30 cellular contexts compared by ENCODE assay signal in genomic region chr19:13761423-13761822, GRCh38. TPM values are rescaled to one million over a fixed set of nuclear protein-coding genes. Genes with fewer than 3 reads are reported as not detected.
A peak's percentile ranks its signal among the peaks of the same experiment; 100 is the strongest.
DNase-seq lines count a peak whose midpoint lies in the region; ATAC-seq, FAIRE-seq and TF ChIP-seq lines count a peak whose summit lies in the region.
"Had no signal": no experiment of that assay in that cellular context is flagged by ENCODE, and none has a peak within 500 bp of the region (broad histone marks: within the 10 kb centered on the region; RNA-seq: fewer than 3 reads in every experiment).

No MANE protein-coding gene starts in this region.

- H3K9me3 ChIP-seq in HepG2 (ENCODE audit: low read length), result no peaks in the 10 kb centered on the region
- no peaks in the 10 kb centered on the region for H3K9me3 ChIP-seq in right lobe of liver
- no peaks in the 10 kb centered on the region for H3K9me3 ChIP-seq in OCI-LY7 (ENCODE audit: low read length)
- H3K9me3 ChIP-seq: esophagus muscularis mucosa, heart right ventricle, neutrophil, Peyer's patch, prostate gland had no signal

- H3K79me2 ChIP-seq in HepG2 (ENCODE audit: insufficient read depth, low read length), result peaks cover 7% of the 10 kb centered on the region
- H3K79me2 ChIP-seq in OCI-LY7 (ENCODE audit: insufficient read depth, low read depth, low read length), result no peaks in the 10 kb centered on the region

- no peak overlapping the region for H3K4me3 ChIP-seq in HepG2 (replicated peaks in 1 of 3; ENCODE audit: insufficient read depth in 1 of 3, low read depth in 2 of 3, low read length in 3 of 3)
- H3K4me3 ChIP-seq in right lobe of liver, result no peak overlapping the region
- no peak overlapping the region for H3K4me3 ChIP-seq in OCI-LY7 (ENCODE audit: low read depth, low read length, poor library complexity, severe bottlenecking)
- H3K4me3 ChIP-seq: esophagus muscularis mucosa, heart right ventricle, Peyer's patch, prostate gland had no signal

- TF ChIP-seq POLR2A in HepG2 (IDR thresholded peaks at IDR 0.05; ENCODE audit: insufficient read depth in 1 of 2, low read depth in 2 of 2, low read length in 2 of 2) (no peak), right lobe of liver (IDR thresholded peaks at IDR 0.05) (no peak)

- no peak for TF ChIP-seq RAD21 in HepG2 (CRISPR knock-in tag; IDR thresholded peaks at IDR 0.05)

- intact Hi-C loops in HepG2 (cut with micrococcal nuclease; ENCODE audit: unreplicated experiment) (no loop called here), right lobe of liver (cut with DNase I) (no loop called here), OCI-LY7 (cut with micrococcal nuclease; ENCODE audit: unreplicated experiment) (no loop called here)

- H4K20me1 ChIP-seq in HepG2 (ENCODE audit: insufficient read depth, low read length), result no peaks in the 10 kb centered on the region
- no peaks in the 10 kb centered on the region for H4K20me1 ChIP-seq in OCI-LY7 (ENCODE audit: insufficient read depth, low read length)

- WGBS in HepG2 (ENCODE audit: low lambda C conversion rate), result 83% methylated on average over 8 of the region's 8 CpGs
- WGBS in right lobe of liver (ENCODE audit: insufficient coverage, low coverage, low lambda C conversion rate, missing lambda C conversion rate), result 82% methylated on average over 4 of the region's 8 CpGs

- H2AFZ ChIP-seq in HepG2 (ENCODE audit: low read length) (no peak overlapping the region), OCI-LY7 (ENCODE audit: low read length) (no peak overlapping the region)

- no peak overlapping the region for H3K9ac ChIP-seq in HepG2 (ENCODE audit: insufficient read depth, low read depth, low read length)

- peaks cover 25% of the 10 kb centered on the region for H3K4me1 ChIP-seq in HepG2 (ENCODE audit: insufficient read depth, low read length)
- H3K4me1 ChIP-seq in right lobe of liver, result peaks cover 0 to 9% (median 4%) of the 10 kb centered on the region in 4 donors
- H3K4me1 ChIP-seq in OCI-LY7 (ENCODE audit: insufficient read depth, low read length, poor library complexity, severe bottlenecking), result peaks cover 11% of the 10 kb centered on the region

- POLR2A ChIA-PET in HepG2 (lab: Yijun Ruan, JAX) (interaction anchor here (1.1 to 2.7 kb wide), 2 partner anchors 13 to 30 kb away, joined by 3 to 8 read pairs; a partner anchor contains a TSS), OCI-LY7 (lab: Charles Lee) (interaction anchor here (0.6 kb wide), 1 partner anchor 11 kb away, joined by 3 read pairs; no protein-coding TSS in a partner anchor)

- no peak for TF ChIP-seq EP300 in HepG2 (IDR thresholded peaks at IDR 0.05; ENCODE audit: low read depth in 2 of 2, low read length in 2 of 2)
- no peak for TF ChIP-seq EP300 in HepG2 (CRISPR knock-in tag; IDR thresholded peaks at IDR 0.05; ENCODE audit: borderline replicate concordance)

- H3K27ac ChIP-seq in HepG2 (ENCODE audit: extremely low read length, insufficient read depth, low read length) (no peak overlapping the region), right lobe of liver (no peak overlapping the region), OCI-LY7 (ENCODE audit: low read depth, low read length, poor library complexity, severe bottlenecking) (no peak overlapping the region)
- H3K27ac ChIP-seq: esophagus muscularis mucosa, heart right ventricle, neutrophil, Peyer's patch, prostate gland, WERI-Rb-1 had no signal

- DNase-seq in HepG2 (ENCODE audit: low spot score) (no peak), right lobe of liver (no peak), OCI-LY7 (ENCODE audit: low spot score) (no peak), dermis blood vessel endothelial cell (peak; percentile 12), glutamatergic neuron (no peak), GM10266 (ENCODE audit: extremely low spot score) (no peak), nephron progenitor cell (no peak)
- DNase-seq: activated CD4-positive, alpha-beta T cell treated with anti-CD3 and anti-CD28 coated beads for 48 hours; activated effector memory CD4-positive, alpha-beta T cell treated with Interleukin-2 at 50 U/mL for 16 hours; CD4-positive, alpha-beta T cell; DND-41; foreskin melanocyte; GOT3; heart right ventricle; Kasumi-1; kidney; NCI-H1436; NCI-H345; NCI-H69; Peyer's patch; SHP77 treated with DMSO at 0.1 percent for 48 hours; stimulated activated CD4-positive, alpha-beta T cell treated with anti-CD3 and anti-CD28 coated beads, Interleukin-4, amount 100 ng/mL, for 24 hours; T-helper 9 cell; WERI-Rb-1 had no signal

- H3K36me3 ChIP-seq in HepG2 (replicated peaks in 1 of 2; ENCODE audit: control insufficient read depth in 1 of 2, insufficient read depth in 2 of 2, low read length in 2 of 2), result peaks cover 14 to 25% of the 10 kb centered on the region in 2 experiments
- H3K36me3 ChIP-seq in right lobe of liver, result peaks cover 4 to 40% (median 15%) of the 10 kb centered on the region in 4 donors
- peaks cover 72% of the 10 kb centered on the region for H3K36me3 ChIP-seq in OCI-LY7 (ENCODE audit: insufficient read depth, low read length)

- no peak overlapping the region for H3K4me2 ChIP-seq in HepG2 (ENCODE audit: low read depth, low read length)
- no peak overlapping the region for H3K4me2 ChIP-seq in OCI-LY7 (ENCODE audit: low read length)

- no TSS peak for BruUV-seq in HepG2 (replicated peaks; lab: Mats Ljungman, UMichigan)
- no TSS peak for BruUV-seq in OCI-LY7 (replicated peaks; lab: Mats Ljungman, UMichigan)

- CTCF ChIA-PET in HepG2 (lab: Yijun Ruan, JAX; ENCODE audit: low intra/inter-chr PET ratio, low total read pairs) (no interaction called here), OCI-LY7 (lab: Charles Lee; ENCODE audit: unreplicated experiment) (no interaction called here)

- H3K27me3 ChIP-seq in HepG2 (ENCODE audit: control insufficient read depth in 1 of 2, insufficient read depth in 2 of 2, low read length in 2 of 2) (no peaks in the 10 kb centered on the region), right lobe of liver (no peaks in the 10 kb centered on the region)
- H3K27me3 ChIP-seq: esophagus muscularis mucosa, heart right ventricle, neutrophil, Peyer's patch had no signal

- H3K4me3 Mint-ChIP-seq in glutamatergic neuron (ENCODE audit: unreplicated experiment) (no peak overlapping the region), nephron progenitor cell (no peak overlapping the region)

- no peak for TF ChIP-seq CTCF in HepG2 (CRISPR knock-in tag; IDR thresholded peaks at IDR 0.05)
- peak in 1 of 4 donors; percentile 4 for TF ChIP-seq CTCF in right lobe of liver (IDR thresholded peaks at IDR 0.05)
- 0 out of 2 replicates have a peak, but pooled peaks have one; percentile 17 for TF ChIP-seq CTCF in OCI-LY7 (conservative IDR thresholded peaks at IDR 0.05; ENCODE audit: low read length)
- TF ChIP-seq CTCF in glutamatergic neuron (IDR thresholded peaks at IDR 0.05; ENCODE audit: partially characterized antibody, unreplicated experiment), result no peak
- TF ChIP-seq CTCF in GM10266 (IDR thresholded peaks at IDR 0.05; ENCODE audit: control insufficient read depth, insufficient read depth, low read depth, missing control alignments), result no peak
- no peak for TF ChIP-seq CTCF in nephron progenitor cell (IDR thresholded peaks at IDR 0.05)

- H3K4me1 Mint-ChIP-seq in glutamatergic neuron (ENCODE audit: low read depth, unreplicated experiment) (peaks cover 5% of the 10 kb centered on the region), nephron progenitor cell (peaks cover 8% of the 10 kb centered on the region)

- ATAC-seq in HepG2 (no peak), right lobe of liver (no peak), HG03565 (IDR thresholded peaks at IDR 0.05; ENCODE audit: unreplicated experiment) (no peak)
- ATAC-seq: heart right ventricle had no signal

- H3K27me3 Mint-ChIP-seq in glutamatergic neuron (ENCODE audit: unreplicated experiment) (peaks cover 8% of the 10 kb centered on the region), nephron progenitor cell (ENCODE audit: low read depth, poor library complexity) (peaks cover 2% of the 10 kb centered on the region)
- H3K27me3 Mint-ChIP-seq: activated naive CD8-positive, alpha-beta T cell; CD4-positive, alpha-beta T cell had no signal

- no peak overlapping the region for H3K27ac Mint-ChIP-seq in glutamatergic neuron (ENCODE audit: unreplicated experiment)
- H3K27ac Mint-ChIP-seq in nephron progenitor cell, result no peak overlapping the region
- H3K27ac Mint-ChIP-seq: activated naive CD8-positive, alpha-beta T cell; CD4-positive, alpha-beta T cell had no signal

- H3K36me3 Mint-ChIP-seq in glutamatergic neuron (ENCODE audit: unreplicated experiment), result peaks cover 10% of the 10 kb centered on the region
- peaks cover 56% of the 10 kb centered on the region for H3K36me3 Mint-ChIP-seq in nephron progenitor cell (ENCODE audit: low read depth)
- H3K36me3 Mint-ChIP-seq: activated naive CD8-positive, alpha-beta T cell had no signal

- in situ Hi-C loops in HepG2 (cut with HindIII; ENCODE audit: extremely low pct_ligation_motif_present, low pct_unique_long_range_greater_than_20kb), result loop anchor here (25.0 kb wide), 1 partner anchor 301 kb away; the partner anchor contains the start of genes MISP3 and PALM3

- FAIRE-seq in HepG2 (lab: Jason Lieb, UNC), result no peak
- FAIRE-seq: GM19239, kidney had no signal

- peaks cover 4% of the 10 kb centered on the region for H3K9me3 Mint-ChIP-seq in glutamatergic neuron (ENCODE audit: unreplicated experiment)
- no peaks in the 10 kb centered on the region for H3K9me3 Mint-ChIP-seq in nephron progenitor cell
- H3K9me3 Mint-ChIP-seq: CD4-positive, alpha-beta T cell had no signal

- no peaks in the 10 kb centered on the region for H3K9me2 ChIP-seq in OCI-LY7 (ENCODE audit: insufficient read depth, low read length)

RNA-seq across cellular contexts. Expression of gene MRI1, which starts 2.9 kb away (rescaled TPM):
- total RNA-seq in HepG2 (2016; rRNA removed; fragmentation: Illumina TruSeq; extraction: Trizol) (15.3 and 20.1 TPM in 2 replicates), right lobe of liver (10 to 100 TPM; 14.5 to 30.5 (median 24.1) TPM), OCI-LY7 (2022) (23.4 and 27.1 TPM in 2 replicates), dermis blood vessel endothelial cell (51.8 and 58.0 TPM in 2 replicates), glutamatergic neuron (ENCODE audit: unreplicated experiment) (21.9 TPM)
- total RNA-seq in HepG2 (2016; cell fraction: cytosol; rRNA removed; fragmentation: Illumina TruSeq; extraction: Trizol; ENCODE audit: low read depth), result 2.2 and 3.3 TPM in 2 replicates
- 15.0 and 19.2 TPM in 2 replicates for total RNA-seq in HepG2 (2016; cell fraction: insoluble cytoplasmic fraction; rRNA removed; fragmentation: Illumina TruSeq; extraction: Trizol)
- total RNA-seq in HepG2 (2016; cell fraction: membrane; rRNA removed; fragmentation: Illumina TruSeq; extraction: Trizol), result 5.4 and 5.5 TPM in 2 replicates
- total RNA-seq in HepG2 (2016; cell fraction: nucleus; rRNA removed; fragmentation: Illumina TruSeq; extraction: Trizol), result 16.8 and 19.8 TPM in 2 replicates
- polyA plus RNA-seq in HepG2 (2011; rRNA removed), result 20.6 and 27.7 TPM in 2 replicates
- polyA plus RNA-seq in HepG2 (2011; cell fraction: cytosol; rRNA removed), result 11.3 and 15.1 TPM in 2 replicates
- 130 and 140 TPM in 2 replicates for polyA plus RNA-seq in HepG2 (2011; cell fraction: nucleus; rRNA removed)
- 9.3 and 11.3 TPM in 2 replicates for polyA plus RNA-seq in HepG2 (2012)
- polyA plus RNA-seq in HepG2 (2016; cell fraction: cytosol; fragmentation: Illumina TruSeq; extraction: Trizol; ENCODE audit: low read depth), result 2.0 and 2.1 TPM in 2 replicates
- 14.4 and 15.2 TPM in 2 replicates for polyA plus RNA-seq in HepG2 (2016; cell fraction: insoluble cytoplasmic fraction; fragmentation: Illumina TruSeq; extraction: Trizol; ENCODE audit: low read depth)
- 3.7 TPM in 2 replicates for polyA plus RNA-seq in HepG2 (2016; cell fraction: membrane; fragmentation: Illumina TruSeq; extraction: Trizol; ENCODE audit: low read depth)
- 38.8 and 42.1 TPM in 2 replicates for polyA plus RNA-seq in HepG2 (2016; cell fraction: nucleus; fragmentation: Illumina TruSeq; extraction: Trizol; ENCODE audit: insufficient read depth, low read depth)
- 31.0 and 50.1 TPM in 2 replicates for polyA minus RNA-seq in HepG2 (2011; rRNA and poly(A)+ RNA removed; ENCODE audit: low replicate concordance)
- 12.0 and 12.5 TPM in 2 replicates for polyA minus RNA-seq in HepG2 (2011; cell fraction: cytosol; rRNA and poly(A)+ RNA removed)
- 12.9 and 13.9 TPM in 2 replicates for polyA minus RNA-seq in HepG2 (2011; cell fraction: nucleus; rRNA and poly(A)+ RNA removed)
- total RNA-seq in OCI-LY7 (2014; rRNA removed; shearing (Covaris generic)), result 27.3 and 33.4 TPM in 2 replicates

RNA-seq across cellular contexts. Expression of gene C19orf53, which starts 12.8 kb away (rescaled TPM):
- total RNA-seq in HepG2 (2016; rRNA removed; fragmentation: Illumina TruSeq; extraction: Trizol) (127 and 129 TPM in 2 replicates), right lobe of liver (100 to 1,000 TPM in 2 of 6 experiments, 10 to 100 TPM in 4; 30.6 to 227 (median 32.8) TPM), OCI-LY7 (2022) (80.3 and 90.1 TPM in 2 replicates), dermis blood vessel endothelial cell (34.0 and 59.1 TPM in 2 replicates), glutamatergic neuron (ENCODE audit: unreplicated experiment) (68.3 TPM)
- total RNA-seq in HepG2 (2016; cell fraction: cytosol; rRNA removed; fragmentation: Illumina TruSeq; extraction: Trizol; ENCODE audit: low read depth), result 100 and 107 TPM in 2 replicates
- 120 and 139 TPM in 2 replicates for total RNA-seq in HepG2 (2016; cell fraction: insoluble cytoplasmic fraction; rRNA removed; fragmentation: Illumina TruSeq; extraction: Trizol)
- total RNA-seq in HepG2 (2016; cell fraction: membrane; rRNA removed; fragmentation: Illumina TruSeq; extraction: Trizol), result 129 and 137 TPM in 2 replicates
- total RNA-seq in HepG2 (2016; cell fraction: nucleus; rRNA removed; fragmentation: Illumina TruSeq; extraction: Trizol), result 38.1 and 46.3 TPM in 2 replicates
- polyA plus RNA-seq in HepG2 (2011; rRNA removed), result 130 and 154 TPM in 2 replicates
- polyA plus RNA-seq in HepG2 (2011; cell fraction: cytosol; rRNA removed), result 136 and 140 TPM in 2 replicates
- 41.3 and 46.6 TPM in 2 replicates for polyA plus RNA-seq in HepG2 (2011; cell fraction: nucleus; rRNA removed)
- 81.4 and 137 TPM in 2 replicates for polyA plus RNA-seq in HepG2 (2012)
- 129 and 144 TPM in 2 replicates for polyA plus RNA-seq in HepG2 (2016; cell fraction: cytosol; fragmentation: Illumina TruSeq; extraction: Trizol; ENCODE audit: low read depth)
- 157 and 159 TPM in 2 replicates for polyA plus RNA-seq in HepG2 (2016; cell fraction: insoluble cytoplasmic fraction; fragmentation: Illumina TruSeq; extraction: Trizol; ENCODE audit: low read depth)
- 161 and 164 TPM in 2 replicates for polyA plus RNA-seq in HepG2 (2016; cell fraction: membrane; fragmentation: Illumina TruSeq; extraction: Trizol; ENCODE audit: low read depth)
- 79.1 and 91.5 TPM in 2 replicates for polyA plus RNA-seq in HepG2 (2016; cell fraction: nucleus; fragmentation: Illumina TruSeq; extraction: Trizol; ENCODE audit: insufficient read depth, low read depth)
- 66.1 and 174 TPM in 2 replicates for polyA minus RNA-seq in HepG2 (2011; rRNA and poly(A)+ RNA removed; ENCODE audit: low replicate concordance)
- 29.3 and 33.8 TPM in 2 replicates for polyA minus RNA-seq in HepG2 (2011; cell fraction: cytosol; rRNA and poly(A)+ RNA removed)
- polyA minus RNA-seq in HepG2 (2011; cell fraction: nucleus; rRNA and poly(A)+ RNA removed), result 14.4 and 17.7 TPM in 2 replicates
- total RNA-seq in OCI-LY7 (2014; rRNA removed; shearing (Covaris generic)), result 162 and 177 TPM in 2 replicates

RNA-seq across cellular contexts. Expression of gene ZSWIM4, which starts 33.8 kb away (rescaled TPM):
- total RNA-seq in HepG2 (2016; rRNA removed; fragmentation: Illumina TruSeq; extraction: Trizol) (0.27 and 0.33 TPM in 2 replicates), right lobe of liver (1 to 10 TPM in 5 of 6 experiments, under 1 TPM in 1; 0.98 to 3.7 (median 1.7) TPM), OCI-LY7 (2022) (10.8 and 13.4 TPM in 2 replicates), dermis blood vessel endothelial cell (23.7 and 26.0 TPM in 2 replicates), glutamatergic neuron (ENCODE audit: unreplicated experiment) (46.0 TPM)
- total RNA-seq in HepG2 (2016; cell fraction: cytosol; rRNA removed; fragmentation: Illumina TruSeq; extraction: Trizol; ENCODE audit: low read depth), result 0.10 and 0.35 TPM in 2 replicates
- total RNA-seq in HepG2 (2016; cell fraction: insoluble cytoplasmic fraction; rRNA removed; fragmentation: Illumina TruSeq; extraction: Trizol), result 0.22 and 0.28 TPM in 2 replicates
- 0.09 and 0.14 TPM in 2 replicates for total RNA-seq in HepG2 (2016; cell fraction: membrane; rRNA removed; fragmentation: Illumina TruSeq; extraction: Trizol)
- 0.28 and 0.37 TPM in 2 replicates for total RNA-seq in HepG2 (2016; cell fraction: nucleus; rRNA removed; fragmentation: Illumina TruSeq; extraction: Trizol)
- 0.86 and 1.8 TPM in 2 replicates for polyA plus RNA-seq in HepG2 (2011; rRNA removed)
- 0.91 and 1.2 TPM in 2 replicates for polyA plus RNA-seq in HepG2 (2011; cell fraction: cytosol; rRNA removed)
- 3.4 and 3.5 TPM in 2 replicates for polyA plus RNA-seq in HepG2 (2011; cell fraction: nucleus; rRNA removed)
- 1.5 and 2.1 TPM in 2 replicates for polyA plus RNA-seq in HepG2 (2012)
- 0.02 TPM in 1 of 2 replicates, not detected in the other for polyA plus RNA-seq in HepG2 (2016; cell fraction: cytosol; fragmentation: Illumina TruSeq; extraction: Trizol; ENCODE audit: low read depth)
- polyA plus RNA-seq in HepG2 (2016; cell fraction: insoluble cytoplasmic fraction; fragmentation: Illumina TruSeq; extraction: Trizol; ENCODE audit: low read depth), result 0.38 and 0.45 TPM in 2 replicates
- polyA plus RNA-seq in HepG2 (2016; cell fraction: membrane; fragmentation: Illumina TruSeq; extraction: Trizol; ENCODE audit: low read depth), result 0.14 and 0.20 TPM in 2 replicates
- polyA plus RNA-seq in HepG2 (2016; cell fraction: nucleus; fragmentation: Illumina TruSeq; extraction: Trizol; ENCODE audit: insufficient read depth, low read depth), result 0.48 and 0.55 TPM in 2 replicates
- 1.7 and 5.3 TPM in 2 replicates for polyA minus RNA-seq in HepG2 (2011; rRNA and poly(A)+ RNA removed; ENCODE audit: low replicate concordance)
- 2.5 and 2.7 TPM in 2 replicates for polyA minus RNA-seq in HepG2 (2011; cell fraction: cytosol; rRNA and poly(A)+ RNA removed)
- polyA minus RNA-seq in HepG2 (2011; cell fraction: nucleus; rRNA and poly(A)+ RNA removed), result 2.1 and 2.4 TPM in 2 replicates
- 3.7 and 5.0 TPM in 2 replicates for total RNA-seq in OCI-LY7 (2014; rRNA removed; shearing (Covaris generic))
